Comparison of ENCODE assay signal across 1 cellular context in genomic region chr22:24834845-24835570, GRCh38.
A peak's percentile ranks its signal among the peaks of the same experiment; 100 is the strongest.
TF ChIP-seq lines count a peak whose summit lies in the region.

No MANE protein-coding gene starts in this region.

TF ChIP-seq in H1, 55 proteins besides CTCF, POLR2A, EP300 and RAD21 (continued from another document):
- TF ChIP-seq, protein P1, sequence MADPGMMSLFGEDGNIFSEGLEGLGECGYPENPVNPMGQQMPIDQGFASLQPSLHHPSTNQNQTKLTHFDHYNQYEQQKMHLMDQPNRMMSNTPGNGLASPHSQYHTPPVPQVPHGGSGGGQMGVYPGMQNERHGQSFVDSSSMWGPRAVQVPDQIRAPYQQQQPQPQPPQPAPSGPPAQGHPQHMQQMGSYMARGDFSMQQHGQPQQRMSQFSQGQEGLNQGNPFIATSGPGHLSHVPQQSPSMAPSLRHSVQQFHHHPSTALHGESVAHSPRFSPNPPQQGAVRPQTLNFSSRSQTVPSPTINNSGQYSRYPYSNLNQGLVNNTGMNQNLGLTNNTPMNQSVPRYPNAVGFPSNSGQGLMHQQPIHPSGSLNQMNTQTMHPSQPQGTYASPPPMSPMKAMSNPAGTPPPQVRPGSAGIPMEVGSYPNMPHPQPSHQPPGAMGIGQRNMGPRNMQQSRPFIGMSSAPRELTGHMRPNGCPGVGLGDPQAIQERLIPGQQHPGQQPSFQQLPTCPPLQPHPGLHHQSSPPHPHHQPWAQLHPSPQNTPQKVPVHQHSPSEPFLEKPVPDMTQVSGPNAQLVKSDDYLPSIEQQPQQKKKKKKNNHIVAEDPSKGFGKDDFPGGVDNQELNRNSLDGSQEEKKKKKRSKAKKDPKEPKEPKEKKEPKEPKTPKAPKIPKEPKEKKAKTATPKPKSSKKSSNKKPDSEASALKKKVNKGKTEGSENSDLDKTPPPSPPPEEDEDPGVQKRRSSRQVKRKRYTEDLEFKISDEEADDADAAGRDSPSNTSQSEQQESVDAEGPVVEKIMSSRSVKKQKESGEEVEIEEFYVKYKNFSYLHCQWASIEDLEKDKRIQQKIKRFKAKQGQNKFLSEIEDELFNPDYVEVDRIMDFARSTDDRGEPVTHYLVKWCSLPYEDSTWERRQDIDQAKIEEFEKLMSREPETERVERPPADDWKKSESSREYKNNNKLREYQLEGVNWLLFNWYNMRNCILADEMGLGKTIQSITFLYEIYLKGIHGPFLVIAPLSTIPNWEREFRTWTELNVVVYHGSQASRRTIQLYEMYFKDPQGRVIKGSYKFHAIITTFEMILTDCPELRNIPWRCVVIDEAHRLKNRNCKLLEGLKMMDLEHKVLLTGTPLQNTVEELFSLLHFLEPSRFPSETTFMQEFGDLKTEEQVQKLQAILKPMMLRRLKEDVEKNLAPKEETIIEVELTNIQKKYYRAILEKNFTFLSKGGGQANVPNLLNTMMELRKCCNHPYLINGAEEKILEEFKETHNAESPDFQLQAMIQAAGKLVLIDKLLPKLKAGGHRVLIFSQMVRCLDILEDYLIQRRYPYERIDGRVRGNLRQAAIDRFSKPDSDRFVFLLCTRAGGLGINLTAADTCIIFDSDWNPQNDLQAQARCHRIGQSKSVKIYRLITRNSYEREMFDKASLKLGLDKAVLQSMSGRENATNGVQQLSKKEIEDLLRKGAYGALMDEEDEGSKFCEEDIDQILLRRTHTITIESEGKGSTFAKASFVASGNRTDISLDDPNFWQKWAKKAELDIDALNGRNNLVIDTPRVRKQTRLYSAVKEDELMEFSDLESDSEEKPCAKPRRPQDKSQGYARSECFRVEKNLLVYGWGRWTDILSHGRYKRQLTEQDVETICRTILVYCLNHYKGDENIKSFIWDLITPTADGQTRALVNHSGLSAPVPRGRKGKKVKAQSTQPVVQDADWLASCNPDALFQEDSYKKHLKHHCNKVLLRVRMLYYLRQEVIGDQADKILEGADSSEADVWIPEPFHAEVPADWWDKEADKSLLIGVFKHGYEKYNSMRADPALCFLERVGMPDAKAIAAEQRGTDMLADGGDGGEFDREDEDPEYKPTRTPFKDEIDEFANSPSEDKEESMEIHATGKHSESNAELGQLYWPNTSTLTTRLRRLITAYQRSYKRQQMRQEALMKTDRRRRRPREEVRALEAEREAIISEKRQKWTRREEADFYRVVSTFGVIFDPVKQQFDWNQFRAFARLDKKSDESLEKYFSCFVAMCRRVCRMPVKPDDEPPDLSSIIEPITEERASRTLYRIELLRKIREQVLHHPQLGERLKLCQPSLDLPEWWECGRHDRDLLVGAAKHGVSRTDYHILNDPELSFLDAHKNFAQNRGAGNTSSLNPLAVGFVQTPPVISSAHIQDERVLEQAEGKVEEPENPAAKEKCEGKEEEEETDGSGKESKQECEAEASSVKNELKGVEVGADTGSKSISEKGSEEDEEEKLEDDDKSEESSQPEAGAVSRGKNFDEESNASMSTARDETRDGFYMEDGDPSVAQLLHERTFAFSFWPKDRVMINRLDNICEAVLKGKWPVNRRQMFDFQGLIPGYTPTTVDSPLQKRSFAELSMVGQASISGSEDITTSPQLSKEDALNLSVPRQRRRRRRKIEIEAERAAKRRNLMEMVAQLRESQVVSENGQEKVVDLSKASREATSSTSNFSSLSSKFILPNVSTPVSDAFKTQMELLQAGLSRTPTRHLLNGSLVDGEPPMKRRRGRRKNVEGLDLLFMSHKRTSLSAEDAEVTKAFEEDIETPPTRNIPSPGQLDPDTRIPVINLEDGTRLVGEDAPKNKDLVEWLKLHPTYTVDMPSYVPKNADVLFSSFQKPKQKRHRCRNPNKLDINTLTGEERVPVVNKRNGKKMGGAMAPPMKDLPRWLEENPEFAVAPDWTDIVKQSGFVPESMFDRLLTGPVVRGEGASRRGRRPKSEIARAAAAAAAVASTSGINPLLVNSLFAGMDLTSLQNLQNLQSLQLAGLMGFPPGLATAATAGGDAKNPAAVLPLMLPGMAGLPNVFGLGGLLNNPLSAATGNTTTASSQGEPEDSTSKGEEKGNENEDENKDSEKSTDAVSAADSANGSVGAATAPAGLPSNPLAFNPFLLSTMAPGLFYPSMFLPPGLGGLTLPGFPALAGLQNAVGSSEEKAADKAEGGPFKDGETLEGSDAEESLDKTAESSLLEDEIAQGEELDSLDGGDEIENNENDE (IDR thresholded peaks at IDR 0.05; ENCODE audit: insufficient replicate concordance, low read length), result no peak
- TF ChIP-seq YY1 (IDR thresholded peaks at IDR 0.05; ENCODE audit: low read depth, low read length) (0 out of 2 replicates have a peak, but pooled peaks have one; percentile 52), SRF (IDR thresholded peaks at IDR 0.05; ENCODE audit: low read depth, low read length) (no peak), CREB1 (IDR thresholded peaks at IDR 0.05) (peak; percentile 82)
